8 cellular contexts compared by ENCODE assay signal in genomic region chr10:80356563-80356999, GRCh38. TPM values are rescaled to one million over a fixed set of nuclear protein-coding genes. Genes with fewer than 3 reads are reported as not detected.
DNase-seq lines count a peak whose midpoint lies in the region; ATAC-seq and TF ChIP-seq lines count a peak whose summit lies in the region.

Gene DYDC1, minus strand, starts transcription at chr10:80356755. Its CDS starts 4,154 bp downstream, at chr10:80352601.
A gene with protein sequence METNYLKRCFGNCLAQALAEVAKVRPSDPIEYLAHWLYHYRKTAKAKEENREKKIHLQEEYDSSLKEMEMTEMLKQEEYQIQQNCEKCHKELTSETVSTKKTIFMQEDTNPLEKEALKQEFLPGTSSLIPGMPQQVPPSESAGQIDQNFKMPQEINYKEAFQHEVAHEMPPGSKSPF (plus strand): TSS chr10:80356781. CDS start chr10:80362444, 5,663 bp downstream.

- H3F3A ChIP-seq in neural cell (ENCODE audit: insufficient read depth, low read length, poor library complexity, severe bottlenecking): peaks cover 3% of the 10 kb centered on the region

- H3K79me2 ChIP-seq in neural cell (replicated peaks; ENCODE audit: insufficient read depth, low read length): no peaks in the 10 kb centered on the region

- H3K9me2 ChIP-seq in neural cell (ENCODE audit: insufficient read depth, low read length): no peaks in the 10 kb centered on the region

- no peaks in the 10 kb centered on the region for H3K36me3 Mint-ChIP-seq in activated CD4-positive, alpha-beta memory T cell treated with anti-CD3 and anti-CD28 coated beads, Interleukin-2, amount 10 ng/mL, durations not matched to agents 7 days and 5 days (ENCODE audit: low read depth)

- POLR2A ChIA-PET in A673 (lab: Charles Lee; ENCODE audit: low non-redundant PET): no interaction called here
- POLR2A ChIA-PET in activated CD4-positive, alpha-beta memory T cell treated with anti-CD3 and anti-CD28 coated beads, Interleukin-2, amount 10 ng/mL, durations not matched to agents 7 days and 5 days (lab: Charles Lee): no interaction called here

- no peak for TF ChIP-seq EP300 in neural cell (conservative IDR thresholded peaks at IDR 0.05; ENCODE audit: poor library complexity, severe bottlenecking)

- H3K27ac ChIP-seq in A673 (ENCODE audit: low read depth, low read length, poor library complexity, severe bottlenecking): no peak within 1 kb of the TSS
- peak within 1 kb of the TSS; percentile 65 for H3K27ac ChIP-seq in neural cell (ENCODE audit: low read length)
- no peak within 1 kb of the TSS for H3K27ac ChIP-seq in upper lobe of right lung

- H3K4me2 ChIP-seq in neural cell (ENCODE audit: low read length): peak within 1 kb of the TSS; percentile 23

- no peaks in the 10 kb centered on the region for H3K36me3 ChIP-seq in A673 (ENCODE audit: insufficient read depth, low read length, poor library complexity, severe bottlenecking)
- H3K36me3 ChIP-seq in neural cell (ENCODE audit: insufficient read depth, low read length): no peaks in the 10 kb centered on the region
- no peaks in the 10 kb centered on the region for H3K36me3 ChIP-seq in upper lobe of right lung

- peak within 1 kb of the TSS; percentile 37 for H3K4me3 Mint-ChIP-seq in activated CD4-positive, alpha-beta memory T cell treated with anti-CD3 and anti-CD28 coated beads, Interleukin-2, amount 10 ng/mL, durations not matched to agents 7 days and 5 days

- CTCF ChIA-PET in A673 (lab: Charles Lee): no interaction called here
- CTCF ChIA-PET in activated CD4-positive, alpha-beta memory T cell treated with anti-CD3 and anti-CD28 coated beads, Interleukin-2, amount 10 ng/mL, durations not matched to agents 7 days and 5 days (lab: Charles Lee): interaction anchor here (1.1 kb wide), 1 partner anchor 22 kb away, joined by 3 read pairs; no protein-coding TSS in a partner anchor

- H3K9ac ChIP-seq in neural cell (ENCODE audit: low read length): peak within 1 kb of the TSS; percentile 79

- no peaks in the 10 kb centered on the region for H3K9me3 Mint-ChIP-seq in activated CD4-positive, alpha-beta memory T cell treated with anti-CD3 and anti-CD28 coated beads, Interleukin-2, amount 10 ng/mL, durations not matched to agents 7 days and 5 days

- no peak within 1 kb of the TSS for H3K27ac Mint-ChIP-seq in activated CD4-positive, alpha-beta memory T cell treated with anti-CD3 and anti-CD28 coated beads, Interleukin-2, amount 10 ng/mL, durations not matched to agents 7 days and 5 days

- peaks cover 47% of the 10 kb centered on the region for H3K27me3 Mint-ChIP-seq in activated CD4-positive, alpha-beta memory T cell treated with anti-CD3 and anti-CD28 coated beads, Interleukin-2, amount 10 ng/mL, durations not matched to agents 7 days and 5 days

- H3K4me1 ChIP-seq in A673 (ENCODE audit: insufficient read depth, low read length, poor library complexity, severe bottlenecking) (peaks cover 3% of the 10 kb centered on the region), upper lobe of right lung (peaks cover 8% of the 10 kb centered on the region)

- no peak for TF ChIP-seq POLR2A in NB4 (IDR thresholded peaks at IDR 0.05; ENCODE audit: extremely low read depth, insufficient read length)

- TF ChIP-seq RAD21 in neural cell (conservative IDR thresholded peaks at IDR 0.05): no peak

- H3K9me3 ChIP-seq in A673 (ENCODE audit: low read depth, low read length, poor library complexity, severe bottlenecking): no peaks in the 10 kb centered on the region
- no peaks in the 10 kb centered on the region for H3K9me3 ChIP-seq in neural cell (ENCODE audit: low read length)
- H3K9me3 ChIP-seq in upper lobe of right lung: no peaks in the 10 kb centered on the region

- H3K4me1 Mint-ChIP-seq in activated CD4-positive, alpha-beta memory T cell treated with anti-CD3 and anti-CD28 coated beads, Interleukin-2, amount 10 ng/mL, durations not matched to agents 7 days and 5 days: peaks cover 5% of the 10 kb centered on the region

- DNase-seq in A673 (ENCODE audit: low spot score): peak; percentile 58
- DNase-seq in NB4 (ENCODE audit: low read depth): peak; percentile 35
- DNase-seq in activated CD4-positive, alpha-beta memory T cell treated with anti-CD3 and anti-CD28 coated beads, Interleukin-2, amount 10 ng/mL, durations not matched to agents 7 days and 5 days: peak; percentile 39
- peak; percentile 84 for DNase-seq in upper lobe of right lung
- no peak for DNase-seq in GOT3 (lab: John Stamatoyannopoulos, UW)

- intact Hi-C loops in A673 (cut with micrococcal nuclease; ENCODE audit: unreplicated experiment): no loop called here
- intact Hi-C loops in upper lobe of right lung (cut with DNase I): no loop called here

- TF ChIP-seq CTCF in A673 (conservative IDR thresholded peaks at IDR 0.05; ENCODE audit: low read depth, low read length) (no peak), NB4 (IDR thresholded peaks at IDR 0.05; ENCODE audit: low read depth, low read length) (no peak), neural cell (IDR thresholded peaks at IDR 0.05; ENCODE audit: poor library complexity, severe bottlenecking) (peak; percentile 29), upper lobe of right lung (IDR thresholded peaks at IDR 0.05) (no peak)

- peaks cover 15% of the 10 kb centered on the region for H3K27me3 ChIP-seq in A673 (replicated peaks; ENCODE audit: insufficient read depth, low read depth, low read length, poor library complexity)
- H3K27me3 ChIP-seq in neural cell (ENCODE audit: insufficient read depth, low read depth, low read length): no peaks in the 10 kb centered on the region
- peaks cover 32% of the 10 kb centered on the region for H3K27me3 ChIP-seq in upper lobe of right lung

- peak within 1 kb of the TSS; percentile 61 for H2AFZ ChIP-seq in neural cell (ENCODE audit: low read depth, low read length)

- peak within 1 kb of the TSS; percentile 43 for H3K4me3 ChIP-seq in A673 (ENCODE audit: low read depth, low read length, poor library complexity, severe bottlenecking)
- H3K4me3 ChIP-seq in NB4 (ENCODE audit: low read depth, low read length): no peak within 1 kb of the TSS
- H3K4me3 ChIP-seq in neural cell (ENCODE audit: low read length): peak within 1 kb of the TSS; percentile 68
- H3K4me3 ChIP-seq in upper lobe of right lung: peak within 1 kb of the TSS; percentile 40

- H4K20me1 ChIP-seq in neural cell (ENCODE audit: insufficient read depth): no peaks in the 10 kb centered on the region

- ATAC-seq in GM19328 (IDR thresholded peaks at IDR 0.05; ENCODE audit: unreplicated experiment) (peak; percentile 62), esophagus mucosa (peak; percentile 76), upper lobe of right lung (peak; percentile 90)

- no TSS peak for BruUV-seq in A673 (replicated peaks; lab: Mats Ljungman, UMichigan)

TF ChIP-seq in neural cell, 6 proteins besides CTCF, POLR2A, EP300 and RAD21:
- peak; percentile 95 for TF ChIP-seq MXI1 (conservative IDR thresholded peaks at IDR 0.05; ENCODE audit: poor library complexity, severe bottlenecking)
- TF ChIP-seq, protein P1, sequence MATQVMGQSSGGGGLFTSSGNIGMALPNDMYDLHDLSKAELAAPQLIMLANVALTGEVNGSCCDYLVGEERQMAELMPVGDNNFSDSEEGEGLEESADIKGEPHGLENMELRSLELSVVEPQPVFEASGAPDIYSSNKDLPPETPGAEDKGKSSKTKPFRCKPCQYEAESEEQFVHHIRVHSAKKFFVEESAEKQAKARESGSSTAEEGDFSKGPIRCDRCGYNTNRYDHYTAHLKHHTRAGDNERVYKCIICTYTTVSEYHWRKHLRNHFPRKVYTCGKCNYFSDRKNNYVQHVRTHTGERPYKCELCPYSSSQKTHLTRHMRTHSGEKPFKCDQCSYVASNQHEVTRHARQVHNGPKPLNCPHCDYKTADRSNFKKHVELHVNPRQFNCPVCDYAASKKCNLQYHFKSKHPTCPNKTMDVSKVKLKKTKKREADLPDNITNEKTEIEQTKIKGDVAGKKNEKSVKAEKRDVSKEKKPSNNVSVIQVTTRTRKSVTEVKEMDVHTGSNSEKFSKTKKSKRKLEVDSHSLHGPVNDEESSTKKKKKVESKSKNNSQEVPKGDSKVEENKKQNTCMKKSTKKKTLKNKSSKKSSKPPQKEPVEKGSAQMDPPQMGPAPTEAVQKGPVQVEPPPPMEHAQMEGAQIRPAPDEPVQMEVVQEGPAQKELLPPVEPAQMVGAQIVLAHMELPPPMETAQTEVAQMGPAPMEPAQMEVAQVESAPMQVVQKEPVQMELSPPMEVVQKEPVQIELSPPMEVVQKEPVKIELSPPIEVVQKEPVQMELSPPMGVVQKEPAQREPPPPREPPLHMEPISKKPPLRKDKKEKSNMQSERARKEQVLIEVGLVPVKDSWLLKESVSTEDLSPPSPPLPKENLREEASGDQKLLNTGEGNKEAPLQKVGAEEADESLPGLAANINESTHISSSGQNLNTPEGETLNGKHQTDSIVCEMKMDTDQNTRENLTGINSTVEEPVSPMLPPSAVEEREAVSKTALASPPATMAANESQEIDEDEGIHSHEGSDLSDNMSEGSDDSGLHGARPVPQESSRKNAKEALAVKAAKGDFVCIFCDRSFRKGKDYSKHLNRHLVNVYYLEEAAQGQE (IDR thresholded peaks at IDR 0.05; ENCODE audit: borderline replicate concordance): no peak
- peak; percentile 8 for TF ChIP-seq SMC3 (conservative IDR thresholded peaks at IDR 0.05; ENCODE audit: poor library complexity)

RNA-seq across cellular contexts. Expression of gene DYDC1, which starts in this region (rescaled TPM):
- total RNA-seq in A673 (2021) (not detected in 2 replicates), esophagus mucosa (not detected), upper lobe of right lung (not detected)
- total RNA-seq in activated CD4-positive, alpha-beta memory T cell treated with anti-CD3 and anti-CD28 coated beads, Interleukin-2, amount 10 ng/mL, durations not matched to agents 7 days and 5 days: not detected
- not detected in 2 replicates for polyA plus RNA-seq in neural cell
- not detected in 2 replicates for polyA minus RNA-seq in neural cell

RNA-seq across cellular contexts. Expression of the second gene that starts in this region (rescaled TPM):
- total RNA-seq in A673 (2021) (not detected in 2 replicates), esophagus mucosa (not detected), upper lobe of right lung (not detected)
- not detected for total RNA-seq in activated CD4-positive, alpha-beta memory T cell treated with anti-CD3 and anti-CD28 coated beads, Interleukin-2, amount 10 ng/mL, durations not matched to agents 7 days and 5 days
- polyA plus RNA-seq in neural cell: 2.4 and 17.0 TPM in 2 replicates
- 1.2 and 2.5 TPM in 2 replicates for polyA minus RNA-seq in neural cell

Comparison
In these comparisons a context has a peak if more than half of its experiments do, and no peak if none do; other contexts are left out.
1. Peak in DNase-seq and H3K4me3 ChIP-seq in A673; RNA of the genes that start here not detected or under 1 TPM.
2. Peak in DNase-seq in activated CD4-positive, alpha-beta memory T cell treated with anti-CD3 and anti-CD28 coated beads, Interleukin-2, amount 10 ng/mL, durations not matched to agents 7 days and 5 days; RNA of the genes that start here not detected or under 1 TPM.
3. Peak in ATAC-seq in esophagus mucosa; RNA of the genes that start here not detected or under 1 TPM.
4. Peak in DNase-seq, ATAC-seq and H3K4me3 ChIP-seq in upper lobe of right lung; RNA of the genes that start here not detected or under 1 TPM.